8 cellular contexts compared by ENCODE assay signal in the genomic region with DNA sequence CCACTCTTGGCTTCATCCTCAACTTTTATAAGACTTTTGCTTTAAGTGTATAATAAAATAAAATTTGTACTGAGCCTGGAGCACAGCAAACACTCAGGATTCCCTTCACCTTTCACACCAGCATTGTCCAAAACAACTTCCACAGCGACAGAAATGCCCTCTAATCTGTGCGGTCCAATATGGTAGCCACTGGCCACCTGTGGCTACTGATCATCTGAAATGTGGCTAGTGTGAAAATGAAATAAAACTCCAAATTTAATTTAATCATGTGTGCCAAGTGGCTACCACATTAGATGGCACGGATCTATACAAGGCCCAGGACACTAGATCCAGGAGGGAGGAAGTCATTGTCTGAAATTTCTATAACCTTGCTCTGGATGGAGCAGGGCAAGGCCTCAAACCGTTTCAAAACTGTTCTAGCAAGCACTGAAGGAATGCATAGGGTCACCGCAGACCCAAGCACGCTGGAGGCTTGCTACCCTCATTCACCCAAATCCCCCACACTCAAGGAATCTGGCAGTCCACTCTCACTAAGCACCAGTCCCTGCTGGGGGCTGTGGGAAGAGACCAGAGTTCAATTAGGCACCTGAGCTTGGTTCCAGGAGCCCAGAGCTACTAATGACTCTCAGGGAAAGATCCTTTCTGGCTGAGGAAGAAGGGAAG. TPM values are rescaled to one million over a fixed set of nuclear protein-coding genes. Genes with fewer than 3 reads are reported as not detected.
DNase-seq lines count a peak whose midpoint lies in the region.

No MANE protein-coding gene starts in this region.

- H3K9ac ChIP-seq in iPS-15b (ENCODE audit: low read depth, low read length) (peak overlapping the region; percentile 100), subcutaneous abdominal adipose tissue (ENCODE audit: low read length in 5 of 5) (peak overlapping the region in 4 of 5 donors; percentile 68 to 96 (median 90))

- H3K4me1 ChIP-seq in iPS-15b (ENCODE audit: control insufficient read depth, insufficient read depth, low read length) = peaks cover 3% of the 10 kb centered on the region
- peaks cover 3 to 45% (median 41%) of the 10 kb centered on the region in 5 donors for H3K4me1 ChIP-seq in subcutaneous abdominal adipose tissue (ENCODE audit: control insufficient read depth in 5 of 5, insufficient read depth in 5 of 5, low read length in 5 of 5)

- peak overlapping the region; percentile 97 for H3K4me3 Mint-ChIP-seq in activated CD4-positive, alpha-beta T cell treated with anti-CD3 and anti-CD28 coated beads, Interleukin-2, amount 10 ng/mL, durations not matched to agents 7 days and 5 days

- H3K27ac Mint-ChIP-seq in activated CD4-positive, alpha-beta T cell treated with anti-CD3 and anti-CD28 coated beads, Interleukin-2, amount 10 ng/mL, durations not matched to agents 7 days and 5 days = peak overlapping the region; percentile 99

- peaks cover 77% of the 10 kb centered on the region for H3K4me1 Mint-ChIP-seq in activated CD4-positive, alpha-beta T cell treated with anti-CD3 and anti-CD28 coated beads, Interleukin-2, amount 10 ng/mL, durations not matched to agents 7 days and 5 days

- no peak for DNase-seq in activated CD4-positive, alpha-beta T cell treated with anti-CD3 and anti-CD28 coated beads, Interleukin-2, amount 10 ng/mL, durations not matched to agents 7 days and 5 days
- DNase-seq in activated CD4-positive, alpha-beta T cell treated with anti-CD3 and anti-CD28 coated beads for 4 hours = no peak
- DNase-seq in activated T-cell treated with anti-CD3 and anti-CD28 coated beads, Interleukin-2, amount 50 U/mL, for 48 hours = peak; percentile 37
- no peak for DNase-seq in DMS53 treated with DMSO at 0.1 percent for 48 hours (lab: John Stamatoyannopoulos, UW; ENCODE audit: unreplicated experiment)
- no peak for DNase-seq in middle frontal gyrus (ENCODE audit: extremely low spot score, low spot score)
- no peak for DNase-seq in NK-92 treated with Interleukin-12 subunit alpha and Interleukin-12 subunit beta, amount 100 ng/mL, for 24 hours (lab: John Stamatoyannopoulos, UW)

- POLR2A ChIA-PET in activated CD4-positive, alpha-beta T cell treated with anti-CD3 and anti-CD28 coated beads, Interleukin-2, amount 10 ng/mL, durations not matched to agents 7 days and 5 days (lab: Charles Lee) = no interaction called here

- CTCF ChIA-PET in activated CD4-positive, alpha-beta T cell treated with anti-CD3 and anti-CD28 coated beads, Interleukin-2, amount 10 ng/mL, durations not matched to agents 7 days and 5 days (lab: Charles Lee) = interaction anchor here (0.6 to 1.0 kb wide), 3 partner anchors 9 to 243 kb away, joined by 3 read pairs; no protein-coding TSS in a partner anchor

- no peaks in the 10 kb centered on the region for H3K9me3 Mint-ChIP-seq in activated CD4-positive, alpha-beta T cell treated with anti-CD3 and anti-CD28 coated beads, Interleukin-2, amount 10 ng/mL, durations not matched to agents 7 days and 5 days

- H3K9me3 ChIP-seq in iPS-15b (ENCODE audit: control insufficient read depth, insufficient read depth, low read length) (no peaks in the 10 kb centered on the region), subcutaneous abdominal adipose tissue (ENCODE audit: control insufficient read depth in 5 of 5, low read length in 5 of 5) (no peaks in the 10 kb centered on the region)

- peak overlapping the region; percentile 99 for H3K4me3 ChIP-seq in iPS-15b (ENCODE audit: low read depth, low read length)
- H3K4me3 ChIP-seq in subcutaneous abdominal adipose tissue (ENCODE audit: low read depth in 1 of 5, low read length in 5 of 5) = peak overlapping the region in 4 of 5 donors; percentile 75 to 90 (median 87)

- peak overlapping the region; percentile 96 for H3K27ac ChIP-seq in subcutaneous abdominal adipose tissue (ENCODE audit: low read depth, low read length)

- H3K36me3 ChIP-seq in iPS-15b (ENCODE audit: control insufficient read depth, insufficient read depth, low read length) (peaks cover 40% of the 10 kb centered on the region), subcutaneous abdominal adipose tissue (ENCODE audit: control insufficient read depth in 5 of 5, insufficient read depth in 5 of 5, low read length in 5 of 5) (peaks cover 5 to 41% (median 34%) of the 10 kb centered on the region in 5 donors)

- H3K27me3 ChIP-seq in iPS-15b (ENCODE audit: control insufficient read depth, insufficient read depth, low read length) (no peaks in the 10 kb centered on the region), subcutaneous abdominal adipose tissue (ENCODE audit: control insufficient read depth in 5 of 5, insufficient read depth in 4 of 5, low read length in 5 of 5) (no peaks in the 10 kb centered on the region)

- peaks cover 58% of the 10 kb centered on the region for H3K36me3 Mint-ChIP-seq in activated CD4-positive, alpha-beta T cell treated with anti-CD3 and anti-CD28 coated beads, Interleukin-2, amount 10 ng/mL, durations not matched to agents 7 days and 5 days (ENCODE audit: low read depth)

- no peaks in the 10 kb centered on the region for H3K27me3 Mint-ChIP-seq in activated CD4-positive, alpha-beta T cell treated with anti-CD3 and anti-CD28 coated beads, Interleukin-2, amount 10 ng/mL, durations not matched to agents 7 days and 5 days

RNA-seq across cellular contexts. Expression of a gene that starts 6.3 kb away (rescaled TPM):
- total RNA-seq in activated CD4-positive, alpha-beta T cell treated with anti-CD3 and anti-CD28 coated beads, Interleukin-2, amount 10 ng/mL, durations not matched to agents 7 days and 5 days = 100 to 1,000 TPM; 414 to 457 TPM

RNA-seq across cellular contexts. Expression of a gene that starts 14.8 kb away (rescaled TPM):
- 100 to 1,000 TPM; 134 TPM for total RNA-seq in activated CD4-positive, alpha-beta T cell treated with anti-CD3 and anti-CD28 coated beads, Interleukin-2, amount 10 ng/mL, durations not matched to agents 7 days and 5 days

Comparison
In these comparisons a context has a peak if more than half of its experiments do, and no peak if none do; other contexts are left out.
1. DNase-seq: peak in activated T-cell treated with anti-CD3 and anti-CD28 coated beads, Interleukin-2, amount 50 U/mL, for 48 hours (2 of 2); none in activated CD4-positive, alpha-beta T cell treated with anti-CD3 and anti-CD28 coated beads, Interleukin-2, amount 10 ng/mL, durations not matched to agents 7 days and 5 days (single experiment), activated CD4-positive, alpha-beta T cell treated with anti-CD3 and anti-CD28 coated beads for 4 hours (0 of 2), DMS53 treated with DMSO at 0.1 percent for 48 hours (single experiment), middle frontal gyrus (single experiment) and NK-92 treated with Interleukin-12 subunit alpha and Interleukin-12 subunit beta, amount 100 ng/mL, for 24 hours (single experiment).